19 cellular contexts compared by ENCODE assay signal in genomic region chr12:74129702-74130101, GRCh38.
"Had no signal": no experiment of that assay in that cellular context is flagged by ENCODE, and none has a peak within 500 bp of the region (broad histone marks: within the 10 kb centered on the region; RNA-seq: fewer than 3 reads in every experiment).

No MANE protein-coding gene starts in this region.

- H3K4me2 ChIP-seq: smooth muscle cell had no signal

- H3K4me3 ChIP-seq: gastrocnemius medialis, heart right ventricle, pancreas, smooth muscle cell, tibial artery had no signal

- H3K27ac ChIP-seq: gastrocnemius medialis, heart right ventricle, pancreas, tibial artery, VCaP had no signal

- H3K4me1 ChIP-seq: gastrocnemius medialis, heart right ventricle, pancreas, tibial artery had no signal

- DNase-seq: activated CD4-positive, alpha-beta memory T cell treated with anti-CD3 and anti-CD28 coated beads, Interleukin-2, amount 10 ng/mL, durations not matched to agents 7 days and 5 days; activated CD4-positive, alpha-beta T cell treated with anti-CD3 and anti-CD28 coated beads for 36 hours; activated gamma-delta T cell treated with Interleukin-2 at 50 U/mL for 16 hours; activated naive CD8-positive, alpha-beta T cell treated with anti-CD3 and anti-CD28 coated beads for 36 hours; activated T-cell treated with anti-CD3 and anti-CD28 coated beads, Interleukin-2, amount 50 U/mL, for 48 hours; anterior cingulate cortex; caudate nucleus; effector memory CD4-positive, alpha-beta T cell; gastrocnemius medialis; heart right ventricle; kidney; left ventricle myocardium superior; pancreas; retina; SW 1271; tibial artery had no signal

- H3K27me3 ChIP-seq: gastrocnemius medialis, heart right ventricle, pancreas, tibial artery had no signal

- ATAC-seq: activated CD4-positive, alpha-beta T cell treated with anti-CD3 and anti-CD28 coated beads for 36 hours; gastrocnemius medialis; heart right ventricle; left ventricle myocardium superior; pancreas; stimulated activated effector memory CD8-positive, alpha-beta T cell treated with anti-CD3 and anti-CD28 coated beads, Interleukin-12 subunit alpha, Interleukin-12 subunit beta, amount 100 ng/mL, for 72 hours had no signal

- H3K36me3 ChIP-seq: gastrocnemius medialis, heart right ventricle, pancreas, tibial artery had no signal

- FAIRE-seq: pancreas had no signal

- H3K9me3 ChIP-seq: gastrocnemius medialis, pancreas, tibial artery had no signal
